In the genomic region with DNA sequence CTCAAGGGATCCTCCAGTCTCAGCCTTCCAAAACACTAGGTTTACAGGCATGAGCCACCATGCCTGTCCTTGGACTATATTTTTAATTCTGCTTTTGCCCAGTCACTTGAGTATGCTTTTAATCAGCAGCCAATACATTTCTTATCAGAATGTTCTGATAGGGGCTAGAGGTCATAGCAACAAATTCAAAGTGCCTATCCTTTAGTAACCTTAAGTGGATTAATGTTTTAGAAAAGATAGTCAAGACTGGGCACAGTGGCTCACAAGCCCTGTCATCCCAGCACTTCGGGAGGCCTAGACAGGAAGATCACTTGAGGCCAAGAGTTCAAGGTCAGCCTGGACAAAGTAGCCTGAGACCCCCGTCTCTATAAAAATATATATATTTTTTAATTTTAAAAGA, we compare ENCODE assay signal across 16 cellular contexts. TPM values are rescaled to one million over a fixed set of nuclear protein-coding genes. Genes with fewer than 3 reads are reported as not detected.
DNase-seq lines count a peak whose midpoint lies in the region; ATAC-seq and TF ChIP-seq lines count a peak whose summit lies in the region.
"Had no signal": no experiment of that assay in that cellular context is flagged by ENCODE, and none has a peak within 500 bp of the region (broad histone marks: within the 10 kb centered on the region; RNA-seq: fewer than 3 reads in every experiment).

No MANE protein-coding gene starts in this region.

- peaks cover 16% of the 10 kb centered on the region for H3K36me3 Mint-ChIP-seq in activated naive CD4-positive, alpha-beta T cell treated with anti-CD3 and anti-CD28 coated beads, Interleukin-2, amount 50 U/mL, for 24 hours

- ATAC-seq in left ventricle myocardium superior, result peak; percentile 55
- ATAC-seq: GM23338, HCT116 had no signal

- no peak for DNase-seq in activated naive CD4-positive, alpha-beta T cell treated with anti-CD3 and anti-CD28 coated beads, Interleukin-2, amount 50 U/mL, for 16 hours
- no peak for DNase-seq in left ventricle myocardium superior
- no peak for DNase-seq in cardiac septum (ENCODE audit: low spot score)
- DNase-seq in erythroblast (lab: John Stamatoyannopoulos, UW), result peak; percentile 20 to 52
- DNase-seq in pons (ENCODE audit: low spot score), result no peak
- DNase-seq: C1 segment of cervical spinal cord; Calu3; CD4-positive, alpha-beta memory T cell; COR-L47; DMS53; DMS79 treated with DMSO at 0.1 percent for 48 hours; GF-D8; H9 had no signal

- intact Hi-C loops in left ventricle myocardium superior (cut with micrococcal nuclease), result no loop called here
- intact Hi-C loops in cardiac septum (cut with DNase I), result no loop called here

- H3K27ac Mint-ChIP-seq in activated naive CD4-positive, alpha-beta T cell treated with anti-CD3 and anti-CD28 coated beads, Interleukin-2, amount 50 U/mL, for 24 hours, result peak overlapping the region; percentile 17
- H3K27ac Mint-ChIP-seq: GM23338, H9 had no signal

- no peaks in the 10 kb centered on the region for H3K27me3 Mint-ChIP-seq in activated naive CD4-positive, alpha-beta T cell treated with anti-CD3 and anti-CD28 coated beads, Interleukin-2, amount 50 U/mL, for 24 hours
- H3K27me3 Mint-ChIP-seq: CD4-positive, alpha-beta memory T cell had no signal

- no peak for TF ChIP-seq POLR2A in erythroblast (IDR thresholded peaks at IDR 0.05; ENCODE audit: low read length)

- H3K9me3 Mint-ChIP-seq in activated naive CD4-positive, alpha-beta T cell treated with anti-CD3 and anti-CD28 coated beads, Interleukin-2, amount 50 U/mL, for 24 hours, result no peaks in the 10 kb centered on the region
- H3K9me3 Mint-ChIP-seq: CD4-positive, alpha-beta memory T cell; GM23338; H9 had no signal

- H3K4me3 Mint-ChIP-seq in activated naive CD4-positive, alpha-beta T cell treated with anti-CD3 and anti-CD28 coated beads, Interleukin-2, amount 50 U/mL, for 24 hours, result no peak overlapping the region
- H3K4me3 Mint-ChIP-seq: CD4-positive, alpha-beta memory T cell; GM23338; H9 had no signal

- peaks cover 10% of the 10 kb centered on the region for H3K4me1 Mint-ChIP-seq in activated naive CD4-positive, alpha-beta T cell treated with anti-CD3 and anti-CD28 coated beads, Interleukin-2, amount 50 U/mL, for 24 hours
- H3K4me1 Mint-ChIP-seq: GM23338 had no signal

RNA-seq across cellular contexts. Expression of gene CKB, which starts 37.1 kb away (rescaled TPM):
- total RNA-seq in left ventricle myocardium superior, result 533 TPM
- 327 TPM for total RNA-seq in cardiac septum

RNA-seq across cellular contexts. Expression of gene TRMT61A, which starts 43.5 kb away (rescaled TPM):
- 5.5 TPM for total RNA-seq in left ventricle myocardium superior
- total RNA-seq in cardiac septum, result 5.2 TPM

Comparison
In these comparisons a context has a peak if more than half of its experiments do, and no peak if none do; other contexts are left out.
1. DNase-seq: peak in erythroblast (2 of 2); none in activated naive CD4-positive, alpha-beta T cell treated with anti-CD3 and anti-CD28 coated beads, Interleukin-2, amount 50 U/mL, for 16 hours (single experiment), left ventricle myocardium superior (single experiment), cardiac septum (single experiment) and pons (single experiment).